ENCODE assay signal across 2 cellular contexts in genomic region chr19:45468159-45468651, GRCh38.
TF ChIP-seq lines count a peak whose summit lies in the region.

No MANE protein-coding gene starts in this region.

TF ChIP-seq in WTC11, 78 proteins besides CTCF, POLR2A, EP300 and RAD21:
- TF ChIP-seq ZMAT4 (CRISPR knock-in tag; IDR thresholded peaks at IDR 0.05) (no peak), ZNF512 (CRISPR knock-in tag; IDR thresholded peaks at IDR 0.05; ENCODE audit: borderline replicate concordance) (no peak), USF2 (CRISPR knock-in tag; IDR thresholded peaks at IDR 0.05) (no peak), HMGXB4 (CRISPR knock-in tag; IDR thresholded peaks at IDR 0.05) (no peak), ZNF671 (CRISPR knock-in tag; IDR thresholded peaks at IDR 0.05) (no peak), ZBTB43 (CRISPR knock-in tag; IDR thresholded peaks at IDR 0.05) (no peak), RORB (CRISPR knock-in tag; IDR thresholded peaks at IDR 0.05) (no peak), NR1H2 (CRISPR knock-in tag; IDR thresholded peaks at IDR 0.05) (no peak), CREB1 (CRISPR knock-in tag; IDR thresholded peaks at IDR 0.05) (no peak), PRDM15 (CRISPR knock-in tag; IDR thresholded peaks at IDR 0.05) (no peak)

TF ChIP-seq in H1, 55 proteins besides CTCF, POLR2A, EP300 and RAD21:
- TF ChIP-seq ASH2L (IDR thresholded peaks at IDR 0.05; ENCODE audit: low read length), result no peak
- TF ChIP-seq CHD7 (IDR thresholded peaks at IDR 0.05; ENCODE audit: insufficient replicate concordance, low read length), result no peak
- no peak for TF ChIP-seq NANOG (IDR thresholded peaks at IDR 0.05; ENCODE audit: insufficient read depth, low read depth, low read length, poor library complexity, severe bottlenecking)
- no peak for TF ChIP-seq BCL11A (IDR thresholded peaks at IDR 0.05; ENCODE audit: low read depth in 2 of 2, low read length in 2 of 2)
- TF ChIP-seq SUZ12 (IDR thresholded peaks at IDR 0.05; ENCODE audit: low read length), result no peak
- no peak for TF ChIP-seq CBX8 (IDR thresholded peaks at IDR 0.05; ENCODE audit: borderline replicate concordance, low read depth, low read length)
- TF ChIP-seq CTBP2 (IDR thresholded peaks at IDR 0.05; ENCODE audit: borderline replicate concordance, insufficient read depth, insufficient read length, low read length), result no peak
- TF ChIP-seq USF2 (IDR thresholded peaks at IDR 0.05; ENCODE audit: low read length), result no peak
- TF ChIP-seq KDM1A (IDR thresholded peaks at IDR 0.05; ENCODE audit: borderline replicate concordance, low read length), result no peak
- no peak for TF ChIP-seq CREB1 (IDR thresholded peaks at IDR 0.05)
- no peak for TF ChIP-seq SP2 (IDR thresholded peaks at IDR 0.05; ENCODE audit: low read length)
